Comparison of ENCODE assay signal across 1 cellular context in the genomic region with DNA sequence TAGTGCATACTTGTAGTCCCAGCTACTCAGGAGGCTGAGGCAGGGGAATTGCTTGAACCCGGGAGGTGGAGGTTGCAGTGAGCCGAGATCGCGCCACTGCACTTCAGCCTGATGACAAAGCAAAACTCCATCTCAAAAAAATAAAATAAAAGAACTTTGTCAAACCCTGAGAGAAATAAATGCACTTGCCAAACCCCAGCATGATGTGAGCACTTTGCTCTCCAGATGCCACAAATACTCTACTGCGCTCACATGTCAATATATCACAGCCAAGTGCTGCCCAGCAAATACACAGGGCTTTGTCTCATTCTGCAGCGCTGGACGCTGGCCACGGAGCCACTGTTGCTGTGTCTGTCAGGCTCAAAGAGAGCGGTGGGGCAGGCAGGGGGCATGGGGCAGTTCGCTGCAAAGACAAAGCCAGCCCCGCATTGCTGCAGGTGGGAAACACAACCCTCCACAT.
TF ChIP-seq lines count a peak whose summit lies in the region.

No MANE protein-coding gene starts in this region.

TF ChIP-seq in HepG2, 621 proteins besides CTCF, POLR2A, EP300 and RAD21 (continued from another document and continues in another):
- TF ChIP-seq, protein P1, sequence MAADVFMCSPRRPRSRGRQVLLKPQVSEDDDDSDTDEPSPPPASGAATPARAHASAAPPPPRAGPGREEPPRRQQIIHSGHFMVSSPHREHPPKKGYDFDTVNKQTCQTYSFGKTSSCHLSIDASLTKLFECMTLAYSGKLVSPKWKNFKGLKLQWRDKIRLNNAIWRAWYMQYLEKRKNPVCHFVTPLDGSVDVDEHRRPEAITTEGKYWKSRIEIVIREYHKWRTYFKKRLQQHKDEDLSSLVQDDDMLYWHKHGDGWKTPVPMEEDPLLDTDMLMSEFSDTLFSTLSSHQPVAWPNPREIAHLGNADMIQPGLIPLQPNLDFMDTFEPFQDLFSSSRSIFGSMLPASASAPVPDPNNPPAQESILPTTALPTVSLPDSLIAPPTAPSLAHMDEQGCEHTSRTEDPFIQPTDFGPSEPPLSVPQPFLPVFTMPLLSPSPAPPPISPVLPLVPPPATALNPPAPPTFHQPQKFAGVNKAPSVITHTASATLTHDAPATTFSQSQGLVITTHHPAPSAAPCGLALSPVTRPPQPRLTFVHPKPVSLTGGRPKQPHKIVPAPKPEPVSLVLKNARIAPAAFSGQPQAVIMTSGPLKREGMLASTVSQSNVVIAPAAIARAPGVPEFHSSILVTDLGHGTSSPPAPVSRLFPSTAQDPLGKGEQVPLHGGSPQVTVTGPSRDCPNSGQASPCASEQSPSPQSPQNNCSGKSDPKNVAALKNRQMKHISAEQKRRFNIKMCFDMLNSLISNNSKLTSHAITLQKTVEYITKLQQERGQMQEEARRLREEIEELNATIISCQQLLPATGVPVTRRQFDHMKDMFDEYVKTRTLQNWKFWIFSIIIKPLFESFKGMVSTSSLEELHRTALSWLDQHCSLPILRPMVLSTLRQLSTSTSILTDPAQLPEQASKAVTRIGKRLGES (CRISPR knock-in tag; IDR thresholded peaks at IDR 0.05; ENCODE audit: borderline replicate concordance): no peak
- TF ChIP-seq, protein P2, sequence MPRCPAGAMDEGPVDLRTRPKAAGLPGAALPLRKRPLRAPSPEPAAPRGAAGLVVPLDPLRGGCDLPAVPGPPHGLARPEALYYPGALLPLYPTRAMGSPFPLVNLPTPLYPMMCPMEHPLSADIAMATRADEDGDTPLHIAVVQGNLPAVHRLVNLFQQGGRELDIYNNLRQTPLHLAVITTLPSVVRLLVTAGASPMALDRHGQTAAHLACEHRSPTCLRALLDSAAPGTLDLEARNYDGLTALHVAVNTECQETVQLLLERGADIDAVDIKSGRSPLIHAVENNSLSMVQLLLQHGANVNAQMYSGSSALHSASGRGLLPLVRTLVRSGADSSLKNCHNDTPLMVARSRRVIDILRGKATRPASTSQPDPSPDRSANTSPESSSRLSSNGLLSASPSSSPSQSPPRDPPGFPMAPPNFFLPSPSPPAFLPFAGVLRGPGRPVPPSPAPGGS (CRISPR knock-in tag; IDR thresholded peaks at IDR 0.05): no peak
- TF ChIP-seq SRSF9 (IDR thresholded peaks at IDR 0.05; ENCODE audit: borderline replicate concordance, insufficient read depth, low read depth, low read length, poor library complexity, severe bottlenecking) (no peak), GFI1 (CRISPR knock-in tag; IDR thresholded peaks at IDR 0.05; ENCODE audit: borderline replicate concordance) (peak; percentile 11; the same call in 1 of the 2 replicates), ZNF205 (CRISPR knock-in tag; IDR thresholded peaks at IDR 0.05) (no peak), KLF12 (CRISPR knock-in tag; IDR thresholded peaks at IDR 0.05; ENCODE audit: borderline replicate concordance) (no peak), PRPF4 (IDR thresholded peaks at IDR 0.05; ENCODE audit: low read depth, low read length, poor library complexity, severe bottlenecking) (no peak), ZNF432 (CRISPR knock-in tag; IDR thresholded peaks at IDR 0.05; ENCODE audit: borderline replicate concordance) (no peak), RFX1 (IDR thresholded peaks at IDR 0.05) (no peak), CBX1 (IDR thresholded peaks at IDR 0.05; ENCODE audit: low read depth) (peak; percentile 51), ZNF33A (CRISPR knock-in tag; IDR thresholded peaks at IDR 0.05; ENCODE audit: borderline replicate concordance) (no peak), TARDBP (CRISPR knock-in tag; IDR thresholded peaks at IDR 0.05) (0 out of 2 replicates have a peak, but pooled peaks have one; percentile 26), ZNF296 (CRISPR knock-in tag; conservative IDR thresholded peaks at IDR 0.05) (no peak), HNRNPUL1 (IDR thresholded peaks at IDR 0.05; ENCODE audit: low read depth, low read length) (no peak), ZBTB3 (CRISPR knock-in tag; IDR thresholded peaks at IDR 0.05; ENCODE audit: borderline replicate concordance, low read depth) (no peak; the same call in 1 of the 2 replicates), AGO1 (IDR thresholded peaks at IDR 0.05; ENCODE audit: low read depth, low read length, poor library complexity, severe bottlenecking) (no peak), RARA (CRISPR knock-in tag; IDR thresholded peaks at IDR 0.05) (peak; percentile 37; the same call in 1 of the 2 replicates), ZFP41 (CRISPR knock-in tag; IDR thresholded peaks at IDR 0.05; ENCODE audit: borderline replicate concordance) (no peak)
- TF ChIP-seq, protein P3, sequence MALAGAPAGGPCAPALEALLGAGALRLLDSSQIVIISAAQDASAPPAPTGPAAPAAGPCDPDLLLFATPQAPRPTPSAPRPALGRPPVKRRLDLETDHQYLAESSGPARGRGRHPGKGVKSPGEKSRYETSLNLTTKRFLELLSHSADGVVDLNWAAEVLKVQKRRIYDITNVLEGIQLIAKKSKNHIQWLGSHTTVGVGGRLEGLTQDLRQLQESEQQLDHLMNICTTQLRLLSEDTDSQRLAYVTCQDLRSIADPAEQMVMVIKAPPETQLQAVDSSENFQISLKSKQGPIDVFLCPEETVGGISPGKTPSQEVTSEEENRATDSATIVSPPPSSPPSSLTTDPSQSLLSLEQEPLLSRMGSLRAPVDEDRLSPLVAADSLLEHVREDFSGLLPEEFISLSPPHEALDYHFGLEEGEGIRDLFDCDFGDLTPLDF (CRISPR knock-in tag; IDR thresholded peaks at IDR 0.05): no peak
- TF ChIP-seq, protein P4, sequence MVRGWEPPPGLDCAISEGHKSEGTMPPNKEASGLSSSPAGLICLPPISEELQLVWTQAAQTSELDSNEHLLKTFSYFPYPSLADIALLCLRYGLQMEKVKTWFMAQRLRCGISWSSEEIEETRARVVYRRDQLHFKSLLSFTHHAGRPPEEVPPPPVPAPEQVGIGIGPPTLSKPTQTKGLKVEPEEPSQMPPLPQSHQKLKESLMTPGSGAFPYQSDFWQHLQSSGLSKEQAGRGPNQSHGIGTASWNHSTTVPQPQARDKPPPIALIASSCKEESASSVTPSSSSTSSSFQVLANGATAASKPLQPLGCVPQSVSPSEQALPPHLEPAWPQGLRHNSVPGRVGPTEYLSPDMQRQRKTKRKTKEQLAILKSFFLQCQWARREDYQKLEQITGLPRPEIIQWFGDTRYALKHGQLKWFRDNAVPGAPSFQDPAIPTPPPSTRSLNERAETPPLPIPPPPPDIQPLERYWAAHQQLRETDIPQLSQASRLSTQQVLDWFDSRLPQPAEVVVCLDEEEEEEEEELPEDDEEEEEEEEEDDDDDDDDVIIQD (CRISPR knock-in tag; IDR thresholded peaks at IDR 0.05; ENCODE audit: low read depth): no peak
- TF ChIP-seq, protein P5, sequence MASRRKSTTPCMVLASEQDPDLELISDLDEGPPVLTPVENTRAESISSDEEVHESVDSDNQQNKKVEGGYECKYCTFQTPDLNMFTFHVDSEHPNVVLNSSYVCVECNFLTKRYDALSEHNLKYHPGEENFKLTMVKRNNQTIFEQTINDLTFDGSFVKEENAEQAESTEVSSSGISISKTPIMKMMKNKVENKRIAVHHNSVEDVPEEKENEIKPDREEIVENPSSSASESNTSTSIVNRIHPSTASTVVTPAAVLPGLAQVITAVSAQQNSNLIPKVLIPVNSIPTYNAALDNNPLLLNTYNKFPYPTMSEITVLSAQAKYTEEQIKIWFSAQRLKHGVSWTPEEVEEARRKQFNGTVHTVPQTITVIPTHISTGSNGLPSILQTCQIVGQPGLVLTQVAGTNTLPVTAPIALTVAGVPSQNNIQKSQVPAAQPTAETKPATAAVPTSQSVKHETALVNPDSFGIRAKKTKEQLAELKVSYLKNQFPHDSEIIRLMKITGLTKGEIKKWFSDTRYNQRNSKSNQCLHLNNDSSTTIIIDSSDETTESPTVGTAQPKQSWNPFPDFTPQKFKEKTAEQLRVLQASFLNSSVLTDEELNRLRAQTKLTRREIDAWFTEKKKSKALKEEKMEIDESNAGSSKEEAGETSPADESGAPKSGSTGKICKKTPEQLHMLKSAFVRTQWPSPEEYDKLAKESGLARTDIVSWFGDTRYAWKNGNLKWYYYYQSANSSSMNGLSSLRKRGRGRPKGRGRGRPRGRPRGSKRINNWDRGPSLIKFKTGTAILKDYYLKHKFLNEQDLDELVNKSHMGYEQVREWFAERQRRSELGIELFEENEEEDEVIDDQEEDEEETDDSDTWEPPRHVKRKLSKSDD (CRISPR knock-in tag; IDR thresholded peaks at IDR 0.05; ENCODE audit: low read depth): no peak
- TF ChIP-seq, protein P6, sequence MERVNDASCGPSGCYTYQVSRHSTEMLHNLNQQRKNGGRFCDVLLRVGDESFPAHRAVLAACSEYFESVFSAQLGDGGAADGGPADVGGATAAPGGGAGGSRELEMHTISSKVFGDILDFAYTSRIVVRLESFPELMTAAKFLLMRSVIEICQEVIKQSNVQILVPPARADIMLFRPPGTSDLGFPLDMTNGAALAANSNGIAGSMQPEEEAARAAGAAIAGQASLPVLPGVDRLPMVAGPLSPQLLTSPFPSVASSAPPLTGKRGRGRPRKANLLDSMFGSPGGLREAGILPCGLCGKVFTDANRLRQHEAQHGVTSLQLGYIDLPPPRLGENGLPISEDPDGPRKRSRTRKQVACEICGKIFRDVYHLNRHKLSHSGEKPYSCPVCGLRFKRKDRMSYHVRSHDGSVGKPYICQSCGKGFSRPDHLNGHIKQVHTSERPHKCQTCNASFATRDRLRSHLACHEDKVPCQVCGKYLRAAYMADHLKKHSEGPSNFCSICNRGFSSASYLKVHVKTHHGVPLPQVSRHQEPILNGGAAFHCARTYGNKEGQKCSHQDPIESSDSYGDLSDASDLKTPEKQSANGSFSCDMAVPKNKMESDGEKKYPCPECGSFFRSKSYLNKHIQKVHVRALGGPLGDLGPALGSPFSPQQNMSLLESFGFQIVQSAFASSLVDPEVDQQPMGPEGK (CRISPR knock-in tag; IDR thresholded peaks at IDR 0.05): peak; percentile 28; the same call in 1 of the 2 replicates
- TF ChIP-seq, protein P7, sequence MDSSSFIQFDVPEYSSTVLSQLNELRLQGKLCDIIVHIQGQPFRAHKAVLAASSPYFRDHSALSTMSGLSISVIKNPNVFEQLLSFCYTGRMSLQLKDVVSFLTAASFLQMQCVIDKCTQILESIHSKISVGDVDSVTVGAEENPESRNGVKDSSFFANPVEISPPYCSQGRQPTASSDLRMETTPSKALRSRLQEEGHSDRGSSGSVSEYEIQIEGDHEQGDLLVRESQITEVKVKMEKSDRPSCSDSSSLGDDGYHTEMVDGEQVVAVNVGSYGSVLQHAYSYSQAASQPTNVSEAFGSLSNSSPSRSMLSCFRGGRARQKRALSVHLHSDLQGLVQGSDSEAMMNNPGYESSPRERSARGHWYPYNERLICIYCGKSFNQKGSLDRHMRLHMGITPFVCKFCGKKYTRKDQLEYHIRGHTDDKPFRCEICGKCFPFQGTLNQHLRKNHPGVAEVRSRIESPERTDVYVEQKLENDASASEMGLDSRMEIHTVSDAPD (CRISPR knock-in tag; IDR thresholded peaks at IDR 0.05): 0 out of 2 replicates have a peak, but pooled peaks have one; percentile 18
- TF ChIP-seq, protein P8, sequence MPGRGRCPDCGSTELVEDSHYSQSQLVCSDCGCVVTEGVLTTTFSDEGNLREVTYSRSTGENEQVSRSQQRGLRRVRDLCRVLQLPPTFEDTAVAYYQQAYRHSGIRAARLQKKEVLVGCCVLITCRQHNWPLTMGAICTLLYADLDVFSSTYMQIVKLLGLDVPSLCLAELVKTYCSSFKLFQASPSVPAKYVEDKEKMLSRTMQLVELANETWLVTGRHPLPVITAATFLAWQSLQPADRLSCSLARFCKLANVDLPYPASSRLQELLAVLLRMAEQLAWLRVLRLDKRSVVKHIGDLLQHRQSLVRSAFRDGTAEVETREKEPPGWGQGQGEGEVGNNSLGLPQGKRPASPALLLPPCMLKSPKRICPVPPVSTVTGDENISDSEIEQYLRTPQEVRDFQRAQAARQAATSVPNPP (CRISPR knock-in tag; IDR thresholded peaks at IDR 0.05): no peak
- TF ChIP-seq, protein P9, sequence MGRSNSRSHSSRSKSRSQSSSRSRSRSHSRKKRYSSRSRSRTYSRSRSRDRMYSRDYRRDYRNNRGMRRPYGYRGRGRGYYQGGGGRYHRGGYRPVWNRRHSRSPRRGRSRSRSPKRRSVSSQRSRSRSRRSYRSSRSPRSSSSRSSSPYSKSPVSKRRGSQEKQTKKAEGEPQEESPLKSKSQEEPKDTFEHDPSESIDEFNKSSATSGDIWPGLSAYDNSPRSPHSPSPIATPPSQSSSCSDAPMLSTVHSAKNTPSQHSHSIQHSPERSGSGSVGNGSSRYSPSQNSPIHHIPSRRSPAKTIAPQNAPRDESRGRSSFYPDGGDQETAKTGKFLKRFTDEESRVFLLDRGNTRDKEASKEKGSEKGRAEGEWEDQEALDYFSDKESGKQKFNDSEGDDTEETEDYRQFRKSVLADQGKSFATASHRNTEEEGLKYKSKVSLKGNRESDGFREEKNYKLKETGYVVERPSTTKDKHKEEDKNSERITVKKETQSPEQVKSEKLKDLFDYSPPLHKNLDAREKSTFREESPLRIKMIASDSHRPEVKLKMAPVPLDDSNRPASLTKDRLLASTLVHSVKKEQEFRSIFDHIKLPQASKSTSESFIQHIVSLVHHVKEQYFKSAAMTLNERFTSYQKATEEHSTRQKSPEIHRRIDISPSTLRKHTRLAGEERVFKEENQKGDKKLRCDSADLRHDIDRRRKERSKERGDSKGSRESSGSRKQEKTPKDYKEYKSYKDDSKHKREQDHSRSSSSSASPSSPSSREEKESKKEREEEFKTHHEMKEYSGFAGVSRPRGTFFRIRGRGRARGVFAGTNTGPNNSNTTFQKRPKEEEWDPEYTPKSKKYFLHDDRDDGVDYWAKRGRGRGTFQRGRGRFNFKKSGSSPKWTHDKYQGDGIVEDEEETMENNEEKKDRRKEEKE (IDR thresholded peaks at IDR 0.05): no peak
- TF ChIP-seq, protein P10, sequence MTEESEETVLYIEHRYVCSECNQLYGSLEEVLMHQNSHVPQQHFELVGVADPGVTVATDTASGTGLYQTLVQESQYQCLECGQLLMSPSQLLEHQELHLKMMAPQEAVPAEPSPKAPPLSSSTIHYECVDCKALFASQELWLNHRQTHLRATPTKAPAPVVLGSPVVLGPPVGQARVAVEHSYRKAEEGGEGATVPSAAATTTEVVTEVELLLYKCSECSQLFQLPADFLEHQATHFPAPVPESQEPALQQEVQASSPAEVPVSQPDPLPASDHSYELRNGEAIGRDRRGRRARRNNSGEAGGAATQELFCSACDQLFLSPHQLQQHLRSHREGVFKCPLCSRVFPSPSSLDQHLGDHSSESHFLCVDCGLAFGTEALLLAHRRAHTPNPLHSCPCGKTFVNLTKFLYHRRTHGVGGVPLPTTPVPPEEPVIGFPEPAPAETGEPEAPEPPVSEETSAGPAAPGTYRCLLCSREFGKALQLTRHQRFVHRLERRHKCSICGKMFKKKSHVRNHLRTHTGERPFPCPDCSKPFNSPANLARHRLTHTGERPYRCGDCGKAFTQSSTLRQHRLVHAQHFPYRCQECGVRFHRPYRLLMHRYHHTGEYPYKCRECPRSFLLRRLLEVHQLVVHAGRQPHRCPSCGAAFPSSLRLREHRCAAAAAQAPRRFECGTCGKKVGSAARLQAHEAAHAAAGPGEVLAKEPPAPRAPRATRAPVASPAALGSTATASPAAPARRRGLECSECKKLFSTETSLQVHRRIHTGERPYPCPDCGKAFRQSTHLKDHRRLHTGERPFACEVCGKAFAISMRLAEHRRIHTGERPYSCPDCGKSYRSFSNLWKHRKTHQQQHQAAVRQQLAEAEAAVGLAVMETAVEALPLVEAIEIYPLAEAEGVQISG (CRISPR knock-in tag; IDR thresholded peaks at IDR 0.05): no peak
- TF ChIP-seq, protein P11, sequence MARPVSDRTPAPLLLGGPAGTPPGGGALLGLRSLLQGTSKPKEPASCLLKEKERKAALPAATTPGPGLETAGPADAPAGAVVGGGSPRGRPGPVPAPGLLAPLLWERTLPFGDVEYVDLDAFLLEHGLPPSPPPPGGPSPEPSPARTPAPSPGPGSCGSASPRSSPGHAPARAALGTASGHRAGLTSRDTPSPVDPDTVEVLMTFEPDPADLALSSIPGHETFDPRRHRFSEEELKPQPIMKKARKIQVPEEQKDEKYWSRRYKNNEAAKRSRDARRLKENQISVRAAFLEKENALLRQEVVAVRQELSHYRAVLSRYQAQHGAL (CRISPR knock-in tag; IDR thresholded peaks at IDR 0.05; ENCODE audit: not compliant biosample characterization): no peak
- TF ChIP-seq, protein P12, sequence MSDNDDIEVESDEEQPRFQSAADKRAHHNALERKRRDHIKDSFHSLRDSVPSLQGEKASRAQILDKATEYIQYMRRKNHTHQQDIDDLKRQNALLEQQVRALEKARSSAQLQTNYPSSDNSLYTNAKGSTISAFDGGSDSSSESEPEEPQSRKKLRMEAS (IDR thresholded peaks at IDR 0.05): 0 out of 2 replicates have a peak, but pooled peaks have one; percentile 16
